1 cellular context compared by ENCODE assay signal in the genomic region with DNA sequence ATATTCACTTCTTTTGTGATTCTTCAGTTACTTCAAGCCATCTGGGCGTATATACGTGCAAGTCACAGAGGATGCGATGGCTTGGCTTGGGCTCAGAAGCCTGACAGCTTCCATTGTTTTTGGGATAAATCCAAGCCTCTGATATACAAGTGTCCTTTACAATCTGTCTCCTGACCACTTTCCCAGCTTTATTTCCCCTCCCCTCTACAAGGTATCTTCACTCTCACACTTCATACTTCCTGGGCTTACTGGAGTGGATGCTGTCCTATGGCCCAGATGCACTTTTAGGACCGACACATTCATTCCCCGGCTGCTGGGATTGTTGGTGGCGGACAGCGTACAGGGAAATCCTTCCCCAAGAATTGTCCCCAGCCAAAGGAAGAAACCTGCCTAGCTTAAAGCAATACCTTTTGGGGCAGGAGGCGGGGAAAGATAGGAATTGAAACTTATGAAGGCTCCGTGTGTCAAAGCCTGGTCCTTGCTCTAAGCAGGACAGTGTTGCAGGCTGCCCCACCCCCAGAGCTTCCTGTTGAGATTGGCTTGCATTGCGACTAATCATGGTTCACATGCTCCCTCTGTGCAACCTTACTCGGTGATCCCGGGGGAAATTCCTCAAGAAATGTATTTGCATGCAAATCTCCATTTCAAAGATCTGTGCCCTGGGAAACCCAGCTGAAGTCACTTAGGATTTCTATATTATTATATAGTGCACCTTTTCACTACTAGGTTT.
TF ChIP-seq lines count a peak whose summit lies in the region.

No MANE protein-coding gene starts in this region.

TF ChIP-seq in H1, 55 proteins besides CTCF, POLR2A, EP300 and RAD21 (continued from another document):
- TF ChIP-seq SP4 (IDR thresholded peaks at IDR 0.05; ENCODE audit: low read length) (peak; percentile 41; the same call in 1 of the 2 replicates), NANOG (IDR thresholded peaks at IDR 0.05; ENCODE audit: insufficient read depth, low read depth, low read length, poor library complexity, severe bottlenecking) (peak; percentile 31), SP1 (IDR thresholded peaks at IDR 0.05; ENCODE audit: low read depth, low read length) (0 out of 2 replicates have a peak, but pooled peaks have one; percentile 32), TAF7 (optimal IDR thresholded peaks at IDR 0.05; ENCODE audit: borderline replicate concordance, low read depth, low read length) (peak; percentile 7), JUN (IDR thresholded peaks at IDR 0.05; ENCODE audit: low read depth, low read length) (no peak), CBX5 (IDR thresholded peaks at IDR 0.05; ENCODE audit: low read depth, low read length) (no peak), ASH2L (IDR thresholded peaks at IDR 0.05; ENCODE audit: low read length) (peak; percentile 59), POLR2AphosphoS5 (IDR thresholded peaks at IDR 0.05; ENCODE audit: low read depth, low read length) (no peak), GABPA (IDR thresholded peaks at IDR 0.05; ENCODE audit: borderline replicate concordance, insufficient read depth, low read length) (peak; percentile 46; the same call in 1 of the 2 replicates), TEAD4 (IDR thresholded peaks at IDR 0.05; ENCODE audit: low read depth, low read length) (0 out of 2 replicates have a peak, but pooled peaks have one; percentile 11)
